Comparison of ENCODE assay signal across 10 cellular contexts in genomic region chr5:89878140-89878570, GRCh38.
DNase-seq lines count a peak whose midpoint lies in the region; ATAC-seq and TF ChIP-seq lines count a peak whose summit lies in the region.
"Had no signal": no experiment of that assay in that cellular context is flagged by ENCODE, and none has a peak within 500 bp of the region (broad histone marks: within the 10 kb centered on the region; RNA-seq: fewer than 3 reads in every experiment).

No MANE protein-coding gene starts in this region.

- POLR2A ChIA-PET in HEK293 (lab: Yijun Ruan, JAX), result no interaction called here
- POLR2A ChIA-PET in PC-3 (lab: Charles Lee; ENCODE audit: unreplicated experiment), result no interaction called here

- intact Hi-C loops in PC-3 (cut with micrococcal nuclease), result no loop called here

- ATAC-seq in PC-3, result peak; percentile 98
- no peak for ATAC-seq in GM21381 (IDR thresholded peaks at IDR 0.05; ENCODE audit: unreplicated experiment)
- ATAC-seq in HG02759 (IDR thresholded peaks at IDR 0.05; ENCODE audit: unreplicated experiment), result no peak

- no peaks in the 10 kb centered on the region for H3K79me2 ChIP-seq in PC-3 (ENCODE audit: low read length)

- no peaks in the 10 kb centered on the region for H3K9me2 ChIP-seq in PC-3 (replicated peaks; ENCODE audit: low read length)

- H3K9ac ChIP-seq in PC-3 (ENCODE audit: low read length), result no peak overlapping the region

- H3K27me3 ChIP-seq in PC-3 (ENCODE audit: low read length), result no peaks in the 10 kb centered on the region
- H3K27me3 ChIP-seq: suprapubic skin had no signal

- H3F3A ChIP-seq in PC-3 (ENCODE audit: low read length, unreplicated experiment), result no peaks in the 10 kb centered on the region

- no peaks in the 10 kb centered on the region for H4K20me1 ChIP-seq in PC-3 (ENCODE audit: low read length)

- DNase-seq in PC-3 (peak; percentile 96), epithelial cell of esophagus (ENCODE audit: low read depth) (peak; percentile 67), skeletal muscle cell (ENCODE audit: low read depth) (peak; percentile 75), NCI-H1092 treated with DMSO at 0.1 percent for 48 hours (lab: John Stamatoyannopoulos, UW) (no peak)
- DNase-seq: activated B cell treated with CpG ODN at 0.5 μM for 24 hours, aorta had no signal

- H3K27ac ChIP-seq in HEK293 (ENCODE audit: extremely low read depth, low read depth, low read length) (no peak overlapping the region), PC-3 (ENCODE audit: low read length) (peak overlapping the region; percentile 13)
- H3K27ac ChIP-seq: suprapubic skin had no signal

- CTCF ChIA-PET in HEK293 (lab: Yijun Ruan, JAX) (no interaction called here), PC-3 (lab: Charles Lee) (no interaction called here)

- H3K4me3 ChIP-seq in HEK293 (ENCODE audit: low read depth, low read length), result no peak overlapping the region
- H3K4me3 ChIP-seq in PC-3 (ENCODE audit: low read length), result no peak overlapping the region
- H3K4me3 ChIP-seq in epithelial cell of esophagus (ENCODE audit: low read length), result no peak overlapping the region
- no peak overlapping the region for H3K4me3 ChIP-seq in skeletal muscle cell (ENCODE audit: low read depth, low read length)
- H3K4me3 ChIP-seq: suprapubic skin had no signal

- H3K4me1 ChIP-seq in HEK293 (ENCODE audit: control insufficient read depth, insufficient read depth, low read length) (no peaks in the 10 kb centered on the region), PC-3 (ENCODE audit: insufficient read depth, low read length) (peaks cover 14% of the 10 kb centered on the region)
- H3K4me1 ChIP-seq: suprapubic skin had no signal

- no peaks in the 10 kb centered on the region for H3K36me3 ChIP-seq in HEK293 (ENCODE audit: control insufficient read depth in 2 of 2, insufficient read depth in 1 of 2, low read length in 2 of 2)
- H3K36me3 ChIP-seq in PC-3 (ENCODE audit: low read depth, low read length), result no peaks in the 10 kb centered on the region
- H3K36me3 ChIP-seq: suprapubic skin had no signal

- TF ChIP-seq CTCF in HEK293 (tag by site-specific recombination; IDR thresholded peaks at IDR 0.05) (no peak), PC-3 (conservative IDR thresholded peaks at IDR 0.05; ENCODE audit: low read depth, low read length) (no peak), epithelial cell of esophagus (IDR thresholded peaks at IDR 0.05; ENCODE audit: insufficient read depth, low read depth, low read length, missing control alignments) (no peak)

- H3K9me3 ChIP-seq in HEK293 (ENCODE audit: control insufficient read depth, insufficient read depth, low read depth, low read length), result no peaks in the 10 kb centered on the region
- no peaks in the 10 kb centered on the region for H3K9me3 ChIP-seq in PC-3 (ENCODE audit: low read length)
- H3K9me3 ChIP-seq: suprapubic skin had no signal

- no peak overlapping the region for H2AFZ ChIP-seq in PC-3 (ENCODE audit: low read length)

- H3K4me2 ChIP-seq in PC-3 (ENCODE audit: low read length), result peak overlapping the region; percentile 2; the same call in 1 of the 2 replicates

- BruUV-seq in PC-3 (replicated peaks; lab: Mats Ljungman, UMichigan), result no TSS peak

TF ChIP-seq in HEK293, 187 proteins besides CTCF, POLR2A, EP300 and RAD21:
- TF ChIP-seq SP3 (tag by site-specific recombination; IDR thresholded peaks at IDR 0.05), result 0 out of 2 replicates have a peak, but pooled peaks have one; percentile 6
- TF ChIP-seq KLF9 (tag by site-specific recombination; IDR thresholded peaks at IDR 0.05; ENCODE audit: low read depth), result no peak
- TF ChIP-seq ZNF366 (tag by site-specific recombination; conservative IDR thresholded peaks at IDR 0.05), result peak; percentile 70; the same call in 1 of the 2 replicates
